ENCODE assay signal across 13 cellular contexts in the genomic region with DNA sequence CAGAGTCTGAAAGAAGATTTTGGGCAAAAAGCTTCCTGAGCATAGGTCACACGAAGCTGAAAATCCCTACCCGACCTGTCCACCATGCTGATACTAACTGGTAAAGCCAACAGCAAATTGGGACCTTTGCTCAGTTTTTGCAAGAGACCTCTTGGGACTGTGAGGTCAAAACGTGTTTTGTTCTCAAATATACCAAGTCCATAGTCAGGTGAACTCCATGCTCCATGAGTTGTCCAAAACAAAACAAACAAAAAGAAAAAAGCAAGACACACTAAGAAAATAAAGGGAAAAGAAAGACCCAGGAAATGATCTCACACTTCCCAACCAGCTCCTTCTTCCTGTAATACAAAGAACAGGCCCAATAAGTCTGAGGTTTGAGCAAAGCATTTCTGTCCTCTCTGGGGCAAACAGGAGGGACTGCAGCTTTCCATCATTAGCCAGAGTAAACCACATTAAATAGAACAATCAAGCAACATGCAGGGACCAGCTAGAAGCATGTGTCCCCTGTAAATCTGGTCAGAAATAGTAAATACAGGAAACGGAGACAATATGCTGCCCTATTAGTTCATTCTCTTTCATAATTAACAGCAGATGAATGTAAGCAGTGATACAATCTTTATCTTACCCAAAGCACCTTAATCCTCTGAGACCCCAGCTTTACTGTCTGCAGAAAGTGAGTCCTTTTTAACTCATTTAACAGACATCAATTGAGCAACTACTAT.
A peak's percentile ranks its signal among the peaks of the same experiment; 100 is the strongest.
DNase-seq lines count a peak whose midpoint lies in the region; ATAC-seq and TF ChIP-seq lines count a peak whose summit lies in the region.
"Had no signal": no experiment of that assay in that cellular context is flagged by ENCODE, and none has a peak within 500 bp of the region (broad histone marks: within the 10 kb centered on the region; RNA-seq: fewer than 3 reads in every experiment).

No MANE protein-coding gene starts in this region.

- H3K79me1 ChIP-seq in neuronal stem cell (ENCODE audit: low read depth, low read length): no peaks in the 10 kb centered on the region

- no peak overlapping the region for H2BK120ac ChIP-seq in neuronal stem cell (ENCODE audit: low read depth, low read length)

- H3F3A ChIP-seq in GM23248 (ENCODE audit: insufficient read depth) (peaks cover 26% of the 10 kb centered on the region), PC-3 (ENCODE audit: low read length, unreplicated experiment) (no peaks in the 10 kb centered on the region)

- no peak for TF ChIP-seq CTCF in PC-3 (conservative IDR thresholded peaks at IDR 0.05; ENCODE audit: low read depth, low read length)

- H3K4me3 ChIP-seq in GM23248: no peak overlapping the region
- no peak overlapping the region for H3K4me3 ChIP-seq in PC-3 (ENCODE audit: low read length)
- no peak overlapping the region for H3K4me3 ChIP-seq in neuronal stem cell (ENCODE audit: low read length in 2 of 2)
- H3K4me3 ChIP-seq: uterus had no signal

- CTCF ChIA-PET in PC-3 (lab: Charles Lee): no interaction called here

- ATAC-seq in PC-3: no peak
- ATAC-seq: stimulated activated naive CD8-positive, alpha-beta T cell treated with anti-CD3 and anti-CD28 coated beads, Interleukin-15, Interleukin-2, amounts not matched to agents 100 U/mL and 50 U/mL, for 24 hours had no signal

- no peak overlapping the region for H4K91ac ChIP-seq in neuronal stem cell (ENCODE audit: low read depth, low read length, poor library complexity)

- H3K27ac ChIP-seq in GM23248 (peak overlapping the region; percentile 46), PC-3 (ENCODE audit: low read length) (no peak overlapping the region), epithelial cell of prostate (peak overlapping the region; percentile 64), neuronal stem cell (replicated peaks; ENCODE audit: low read length) (peak overlapping the region; percentile 67)
- H3K27ac ChIP-seq: uterus had no signal

- no peak overlapping the region for H3K23ac ChIP-seq in neuronal stem cell (ENCODE audit: low read depth, low read length, poor library complexity)

- H4K20me1 ChIP-seq in GM23248 (ENCODE audit: insufficient read depth) (no peaks in the 10 kb centered on the region), PC-3 (ENCODE audit: low read length) (no peaks in the 10 kb centered on the region)

- peak; percentile 21 for DNase-seq in GM23248
- DNase-seq in PC-3: no peak
- no peak for DNase-seq in epithelial cell of prostate (ENCODE audit: low read depth, low spot score)
- no peak for DNase-seq in neuronal stem cell (ENCODE audit: low spot score)
- DNase-seq in NCI-H345 treated with DMSO at 0.1 percent for 48 hours (lab: John Stamatoyannopoulos, UW; ENCODE audit: unreplicated experiment): no peak
- DNase-seq in NCI-H2107 treated with DMSO at 0.1 percent for 48 hours (lab: John Stamatoyannopoulos, UW; ENCODE audit: unreplicated experiment): no peak
- no peak for DNase-seq in NCI-H2029 (lab: John Stamatoyannopoulos, UW)
- DNase-seq: activated naive CD4-positive, alpha-beta T cell treated with anti-CD3 and anti-CD28 coated beads, Interleukin-2, amount 50 U/mL, for 16 hours; erythroblast; KG1; NCI-H187; stimulated activated naive CD8-positive, alpha-beta T cell treated with anti-CD3 and anti-CD28 coated beads, Interleukin-15, Interleukin-2, amounts not matched to agents 100 U/mL and 50 U/mL, for 24 hours; uterus had no signal

- H3K4ac ChIP-seq in neuronal stem cell (ENCODE audit: low read length): no peak overlapping the region

- no peak overlapping the region for H2BK12ac ChIP-seq in neuronal stem cell (ENCODE audit: low read length)

- H3K79me2 ChIP-seq in GM23248 (ENCODE audit: insufficient read depth) (no peaks in the 10 kb centered on the region), PC-3 (ENCODE audit: low read length) (no peaks in the 10 kb centered on the region)

- WGBS in GM23248 (ENCODE audit: low coverage in 1 of 2, low lambda C conversion rate in 2 of 2, missing lambda C conversion rate in 2 of 2), 2 experiments: 49 to 57% methylated on average over 4 of the region's 4 CpGs
- WGBS in neuronal stem cell (ENCODE audit: extremely low coverage in 2 of 2, insufficient read length in 2 of 2, insufficient replicate concordance in 1 of 2), 2 donors: no CpG with 5 or more reads among the region's 4 CpGs

- H2AFZ ChIP-seq in GM23248 (peak overlapping the region; percentile 69), PC-3 (ENCODE audit: low read length) (peak overlapping the region; percentile 22; the same call in 1 of the 2 replicates), neuronal stem cell (ENCODE audit: low read length) (peak overlapping the region; percentile 47)

- H3K14ac ChIP-seq in neuronal stem cell (ENCODE audit: low read length): no peak overlapping the region

- BruUV-seq in PC-3 (replicated peaks; lab: Mats Ljungman, UMichigan): no TSS peak

- no peaks in the 10 kb centered on the region for H3K9me3 ChIP-seq in GM23248 (ENCODE audit: low read depth)
- H3K9me3 ChIP-seq in PC-3 (ENCODE audit: low read length): no peaks in the 10 kb centered on the region
- H3K9me3 ChIP-seq in neuronal stem cell (replicated peaks in 1 of 2; ENCODE audit: control insufficient read depth in 2 of 2, insufficient read depth in 1 of 2, low read depth in 1 of 2, low read length in 2 of 2): no peaks in the 10 kb centered on the region
- H3K9me3 ChIP-seq: uterus had no signal

- no peak overlapping the region for H2BK15ac ChIP-seq in neuronal stem cell (ENCODE audit: low read length)

- no peak overlapping the region for H3K18ac ChIP-seq in neuronal stem cell (ENCODE audit: low read length)

- POLR2A ChIA-PET in PC-3 (lab: Charles Lee; ENCODE audit: unreplicated experiment): no interaction called here

- intact Hi-C loops in PC-3 (cut with micrococcal nuclease): no loop called here

- H2AK5ac ChIP-seq in neuronal stem cell (ENCODE audit: low read depth, low read length): no peak overlapping the region

- no peak overlapping the region for H2BK5ac ChIP-seq in neuronal stem cell (ENCODE audit: low read length)

- no peaks in the 10 kb centered on the region for H3K27me3 ChIP-seq in GM23248 (replicated peaks; ENCODE audit: insufficient read depth)
- H3K27me3 ChIP-seq in PC-3 (ENCODE audit: low read length): no peaks in the 10 kb centered on the region
- no peaks in the 10 kb centered on the region for H3K27me3 ChIP-seq in neuronal stem cell (ENCODE audit: control insufficient read depth in 3 of 3, insufficient read depth in 3 of 3, low read depth in 1 of 3, low read length in 3 of 3)
- H3K27me3 ChIP-seq: uterus had no signal

- H3K4me2 ChIP-seq in GM23248 (ENCODE audit: unreplicated experiment) (peak overlapping the region; percentile 49), PC-3 (ENCODE audit: low read length) (no peak overlapping the region), neuronal stem cell (ENCODE audit: insufficient read depth, low read length, poor library complexity, severe bottlenecking) (no peak overlapping the region)

- H3K9ac ChIP-seq in GM23248 (peak overlapping the region; percentile 12; the same call in 1 of the 2 replicates), PC-3 (ENCODE audit: low read length) (no peak overlapping the region), neuronal stem cell (ENCODE audit: low read depth, low read length, poor library complexity) (no peak overlapping the region)

- H3K36me3 ChIP-seq in GM23248 (ENCODE audit: low read depth) (no peaks in the 10 kb centered on the region), PC-3 (ENCODE audit: low read depth, low read length) (no peaks in the 10 kb centered on the region), neuronal stem cell (replicated peaks in 1 of 2; ENCODE audit: control insufficient read depth in 2 of 2, insufficient read depth in 2 of 2, low read length in 2 of 2) (no peaks in the 10 kb centered on the region)
- H3K36me3 ChIP-seq: uterus had no signal

- in situ Hi-C loops in GM23248 (cut with MboI): no loop called here

- H3K9me2 ChIP-seq in GM23248 (ENCODE audit: insufficient read depth): no peaks in the 10 kb centered on the region
- H3K9me2 ChIP-seq in PC-3 (replicated peaks; ENCODE audit: low read length): no peaks in the 10 kb centered on the region

- H3K4me1 ChIP-seq in GM23248 (ENCODE audit: insufficient read depth) (peaks cover 21% of the 10 kb centered on the region), PC-3 (ENCODE audit: insufficient read depth, low read length) (peaks cover 8% of the 10 kb centered on the region; the same call in 1 of the 2 replicates), neuronal stem cell (ENCODE audit: control insufficient read depth in 2 of 2, insufficient read depth in 1 of 2, low read depth in 1 of 2, low read length in 2 of 2) (peaks cover 15 to 29% of the 10 kb centered on the region in 2 donors)
- H3K4me1 ChIP-seq: uterus had no signal

- H4K8ac ChIP-seq in neuronal stem cell (ENCODE audit: low read depth, low read length): no peak overlapping the region
